In the genomic region with DNA sequence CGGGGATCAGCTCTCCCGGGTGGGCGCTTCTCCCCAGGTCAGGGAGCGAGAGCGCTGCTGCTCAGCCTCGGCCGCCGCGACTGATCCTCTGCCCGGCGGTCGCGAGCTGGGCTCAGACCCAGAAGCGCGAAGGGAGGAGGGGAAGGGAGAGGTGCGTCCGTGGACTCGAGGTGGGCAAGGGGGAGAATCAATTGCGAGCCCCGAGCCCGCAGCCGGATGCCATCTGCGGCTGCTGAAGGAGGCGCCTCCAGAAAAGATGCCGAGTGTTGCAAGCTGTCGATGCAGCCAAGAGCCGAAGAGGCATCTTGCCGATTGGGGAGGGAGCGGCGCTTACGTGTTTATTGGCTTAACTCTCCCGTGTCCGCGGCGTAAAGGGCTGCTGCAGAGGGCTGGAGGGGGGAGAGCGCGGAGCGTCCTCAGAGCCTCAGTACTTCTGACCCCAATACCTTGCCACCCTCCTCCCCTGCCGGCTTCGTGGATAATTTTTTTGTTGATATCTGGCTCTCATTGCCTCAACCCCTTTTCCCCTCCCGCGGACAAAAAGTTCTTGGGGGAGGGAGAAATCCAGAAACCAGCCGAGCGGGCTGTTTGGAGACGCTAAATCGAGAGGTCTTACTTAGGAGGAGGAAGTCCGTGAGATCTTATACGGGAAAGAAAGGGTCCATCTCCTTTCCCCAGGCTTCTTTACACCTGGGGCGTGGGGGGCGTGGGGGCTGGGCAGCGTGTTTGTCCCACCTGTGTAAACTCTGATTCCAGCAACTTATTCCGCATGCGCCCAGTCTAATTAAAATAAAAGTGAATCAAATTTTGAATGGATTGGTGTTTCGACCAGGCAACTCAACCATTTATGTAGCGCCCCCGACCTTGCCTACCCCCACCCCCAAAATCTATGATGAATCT, we compare ENCODE assay signal across 9 cellular contexts. TPM values are rescaled to one million over a fixed set of nuclear protein-coding genes. Genes with fewer than 3 reads are reported as not detected.
DNase-seq lines count a peak whose midpoint lies in the region; ATAC-seq and TF ChIP-seq lines count a peak whose summit lies in the region.
"Had no signal": no experiment of that assay in that cellular context is flagged by ENCODE, and none has a peak within 500 bp of the region (broad histone marks: within the 10 kb centered on the region; RNA-seq: fewer than 3 reads in every experiment).

A gene (minus strand): TSS at position 314 of the 900 bp plus-strand sequence. CDS start 387 bp downstream, outside the sequence.

- H3K4me1 ChIP-seq in HAP-1 = peaks cover 2% of the 10 kb centered on the region
- H3K4me1 ChIP-seq in SK-N-SH (ENCODE audit: control insufficient read depth in 1 of 2, insufficient read depth in 2 of 2, low read depth in 1 of 2, low read length in 1 of 2) = peaks cover 0 to 15% of the 10 kb centered on the region in 2 experiments; a peak in 2 of 4 replicates
- peaks cover 0 to 20% (median 18%) of the 10 kb centered on the region in 4 donors for H3K4me1 ChIP-seq in sigmoid colon

- TF ChIP-seq CTCF in SK-N-SH (IDR thresholded peaks at IDR 0.05) (no peak), sigmoid colon (IDR thresholded peaks at IDR 0.05) (no peak)

- H3K9me3 ChIP-seq in HAP-1 (no peaks in the 10 kb centered on the region), SK-N-SH (no peaks in the 10 kb centered on the region), sigmoid colon (no peaks in the 10 kb centered on the region)

- peak within 1 kb of the TSS; percentile 95 for H3K4me2 ChIP-seq in SK-N-SH

- DNase-seq in HAP-1 (ENCODE audit: low spot score in 2 of 2) (no peak), SK-N-SH (peak; percentile 65), left ventricle myocardium superior (peak; percentile 34), sigmoid colon (no peak), SHP77 treated with DMSO at 0.1 percent for 48 hours (lab: John Stamatoyannopoulos, UW) (no peak)
- DNase-seq in activated CD4-positive, alpha-beta T cell treated with anti-CD3 and anti-CD28 coated beads for 4 hours = no peak

- peak within 1 kb of the TSS; percentile 50 to 63 for H3K27ac ChIP-seq in SK-N-SH (ENCODE audit: low read depth in 2 of 2, low read length in 1 of 2)
- H3K27ac ChIP-seq in sigmoid colon = no peak within 1 kb of the TSS

- TF ChIP-seq EP300 in SK-N-SH (IDR thresholded peaks at IDR 0.05; ENCODE audit: borderline replicate concordance in 1 of 2, low read depth in 1 of 2, low read length in 1 of 2) = no peak
- no peak for TF ChIP-seq EP300 in sigmoid colon (IDR thresholded peaks at IDR 0.05)

- intact Hi-C loops in left ventricle myocardium superior (cut with micrococcal nuclease) (no loop called here), sigmoid colon (cut with DNase I) (no loop called here)

- H3K36me3 ChIP-seq in HAP-1 (replicated peaks) (no peaks in the 10 kb centered on the region), SK-N-SH (replicated peaks in 1 of 2; ENCODE audit: control insufficient read depth in 1 of 2, insufficient read depth in 2 of 2, low read length in 1 of 2) (no peaks in the 10 kb centered on the region), sigmoid colon (no peaks in the 10 kb centered on the region)

- no peaks in the 10 kb centered on the region for H3K9me2 ChIP-seq in SK-N-SH

- no peak for TF ChIP-seq POLR2A in sigmoid colon (IDR thresholded peaks at IDR 0.05)

- H3F3A ChIP-seq in SK-N-SH (replicated peaks; ENCODE audit: insufficient read depth) = peaks cover 14% of the 10 kb centered on the region

- in situ Hi-C loops in HAP-1 (cut with MboI; ENCODE audit: low sequenced_read_pairs) = no loop called here

- peak within 1 kb of the TSS; percentile 49; the same call in 1 of the 2 replicates for H3K9ac ChIP-seq in SK-N-SH

- peak within 1 kb of the TSS; percentile 84 for H2AFZ ChIP-seq in SK-N-SH (ENCODE audit: low read depth)

- 0 out of 2 replicates have a peak, but pooled peaks have one; percentile 3 for TF ChIP-seq RAD21 in SK-N-SH (IDR thresholded peaks at IDR 0.05; ENCODE audit: low read length)

- H3K79me2 ChIP-seq in SK-N-SH (ENCODE audit: insufficient read depth) = no peaks in the 10 kb centered on the region; the same call in 1 of the 2 replicates

- H3K27me3 ChIP-seq in HAP-1 (ENCODE audit: low read depth) (peaks cover 11% of the 10 kb centered on the region), SK-N-SH (ENCODE audit: insufficient read depth) (no peaks in the 10 kb centered on the region), sigmoid colon (peaks cover 5 to 60% (median 28%) of the 10 kb centered on the region in 3 donors)

- CTCF ChIA-PET in SK-N-SH (lab: Yijun Ruan, JAX) = interaction anchor here (1.4 to 6.6 kb wide), 5 partner anchors 16 to 319 kb away, joined by 3 to 57 read pairs (median 6); no protein-coding TSS in a partner anchor

- WGBS in SK-N-SH (ENCODE audit: low lambda C conversion rate) = 7% methylated on average over 38 of the region's 56 CpGs
- WGBS in sigmoid colon, 2 donors = 4 to 5% methylated on average over 56 of the region's 56 CpGs

- ATAC-seq in left ventricle myocardium superior (no peak), GM21381 (IDR thresholded peaks at IDR 0.05; ENCODE audit: unreplicated experiment) (no peak), HG02571 (IDR thresholded peaks at IDR 0.05; ENCODE audit: unreplicated experiment) (no peak)
- ATAC-seq: HCT116 had no signal

- H3K4me3 ChIP-seq in HAP-1 = peak within 1 kb of the TSS; percentile 36
- peak within 1 kb of the TSS; percentile 61 to 81 for H3K4me3 ChIP-seq in SK-N-SH (ENCODE audit: low read depth in 2 of 2, low read length in 1 of 2)
- peak within 1 kb of the TSS; percentile 2 to 53 (median 38) for H3K4me3 ChIP-seq in sigmoid colon

- H4K20me1 ChIP-seq in SK-N-SH (ENCODE audit: insufficient read depth) = no peaks in the 10 kb centered on the region

- POLR2A ChIA-PET in SK-N-SH (lab: Yijun Ruan, JAX) = no interaction called here

TF ChIP-seq in SK-N-SH, 30 proteins besides CTCF, POLR2A, EP300 and RAD21:
- TF ChIP-seq, protein P1, sequence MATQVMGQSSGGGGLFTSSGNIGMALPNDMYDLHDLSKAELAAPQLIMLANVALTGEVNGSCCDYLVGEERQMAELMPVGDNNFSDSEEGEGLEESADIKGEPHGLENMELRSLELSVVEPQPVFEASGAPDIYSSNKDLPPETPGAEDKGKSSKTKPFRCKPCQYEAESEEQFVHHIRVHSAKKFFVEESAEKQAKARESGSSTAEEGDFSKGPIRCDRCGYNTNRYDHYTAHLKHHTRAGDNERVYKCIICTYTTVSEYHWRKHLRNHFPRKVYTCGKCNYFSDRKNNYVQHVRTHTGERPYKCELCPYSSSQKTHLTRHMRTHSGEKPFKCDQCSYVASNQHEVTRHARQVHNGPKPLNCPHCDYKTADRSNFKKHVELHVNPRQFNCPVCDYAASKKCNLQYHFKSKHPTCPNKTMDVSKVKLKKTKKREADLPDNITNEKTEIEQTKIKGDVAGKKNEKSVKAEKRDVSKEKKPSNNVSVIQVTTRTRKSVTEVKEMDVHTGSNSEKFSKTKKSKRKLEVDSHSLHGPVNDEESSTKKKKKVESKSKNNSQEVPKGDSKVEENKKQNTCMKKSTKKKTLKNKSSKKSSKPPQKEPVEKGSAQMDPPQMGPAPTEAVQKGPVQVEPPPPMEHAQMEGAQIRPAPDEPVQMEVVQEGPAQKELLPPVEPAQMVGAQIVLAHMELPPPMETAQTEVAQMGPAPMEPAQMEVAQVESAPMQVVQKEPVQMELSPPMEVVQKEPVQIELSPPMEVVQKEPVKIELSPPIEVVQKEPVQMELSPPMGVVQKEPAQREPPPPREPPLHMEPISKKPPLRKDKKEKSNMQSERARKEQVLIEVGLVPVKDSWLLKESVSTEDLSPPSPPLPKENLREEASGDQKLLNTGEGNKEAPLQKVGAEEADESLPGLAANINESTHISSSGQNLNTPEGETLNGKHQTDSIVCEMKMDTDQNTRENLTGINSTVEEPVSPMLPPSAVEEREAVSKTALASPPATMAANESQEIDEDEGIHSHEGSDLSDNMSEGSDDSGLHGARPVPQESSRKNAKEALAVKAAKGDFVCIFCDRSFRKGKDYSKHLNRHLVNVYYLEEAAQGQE (IDR thresholded peaks at IDR 0.05; ENCODE audit: low read depth, low read length) = 0 out of 2 replicates have a peak, but pooled peaks have one; percentile 19
- no peak for TF ChIP-seq ELF1 (IDR thresholded peaks at IDR 0.05)

RNA-seq across cellular contexts. Expression of the gene that starts here (rescaled TPM):
- polyA plus RNA-seq in SK-N-SH (2012; rRNA removed) = 5.8 and 7.3 TPM in 2 replicates
- 5.6 and 6.6 TPM in 2 replicates for polyA plus RNA-seq in SK-N-SH (2012; cell fraction: cytosol; rRNA removed)
- 10.8 and 18.0 TPM in 2 replicates for polyA plus RNA-seq in SK-N-SH (2012; cell fraction: nucleus; rRNA removed)
- 14.3 TPM for total RNA-seq in left ventricle myocardium superior
- 10 to 100 TPM in 1 of 4 donors, 1 to 10 TPM in 3; 4.1 to 12.5 (median 8.5) TPM for total RNA-seq in sigmoid colon
- 1 to 10 TPM in 2 of 3 donors, not detected in 1; 1.6 to 2.3 TPM for polyA plus RNA-seq in sigmoid colon

Comparison
In these comparisons a context has a peak if more than half of its experiments do, and no peak if none do; other contexts are left out.
1. DNase-seq: peak in SK-N-SH (single experiment) and left ventricle myocardium superior (single experiment); none in HAP-1 (0 of 2), sigmoid colon (single experiment), activated CD4-positive, alpha-beta T cell treated with anti-CD3 and anti-CD28 coated beads for 4 hours (0 of 2) and SHP77 treated with DMSO at 0.1 percent for 48 hours (single experiment).
2. H3K27ac ChIP-seq: peak in SK-N-SH (2 of 2); none in sigmoid colon (0 of 4).
3. Peak in every context shown above with its lines, with median percentiles within 50 percentile points of each other: H3K4me3 ChIP-seq.